ENCODE assay signal across 12 cellular contexts in genomic region chr1:19650416-19651140, GRCh38. TPM values are rescaled to one million over a fixed set of nuclear protein-coding genes. Genes with fewer than 3 reads are reported as not detected.
A peak's percentile ranks its signal among the peaks of the same experiment; 100 is the strongest.
DNase-seq lines count a peak whose midpoint lies in the region; ATAC-seq and TF ChIP-seq lines count a peak whose summit lies in the region.
"Had no signal": no experiment of that assay in that cellular context is flagged by ENCODE, and none has a peak within 500 bp of the region (broad histone marks: within the 10 kb centered on the region; RNA-seq: fewer than 3 reads in every experiment).

No MANE protein-coding gene starts in this region.

- peak; percentile 58 for DNase-seq in DMS 273 (lab: John Stamatoyannopoulos, UW; ENCODE audit: unreplicated experiment)
- no peak for DNase-seq in DMS 273 treated with DMSO at 0.1 percent for 48 hours (lab: John Stamatoyannopoulos, UW)
- DNase-seq in coronary artery (ENCODE audit: low spot score) = no peak
- DNase-seq in tibial artery = no peak
- no peak for DNase-seq in NCI-H446 (lab: John Stamatoyannopoulos, UW)
- DNase-seq in CD4-positive, alpha-beta T cell = no peak
- DNase-seq: NCI-H187 treated with DMSO at 0.1 percent for 48 hours; stimulated activated naive CD4-positive, alpha-beta T cell treated with Interleukin-2 at 50 U/mL for 16 hours had no signal

- peaks cover 51 to 62% of the 10 kb centered on the region in 2 donors for H3K4me1 ChIP-seq in mucosa of rectum (ENCODE audit: control insufficient read depth in 2 of 2, insufficient read depth in 2 of 2, low read length in 2 of 2)
- H3K4me1 ChIP-seq in tibial artery = peaks cover 0 to 78% (median 56%) of the 10 kb centered on the region in 4 donors

- ATAC-seq in CD4-positive, alpha-beta T cell (ENCODE audit: poor library complexity) = no peak
- ATAC-seq in HG03175 (IDR thresholded peaks at IDR 0.05; ENCODE audit: unreplicated experiment) = no peak

- no peaks in the 10 kb centered on the region for H3K27me3 ChIP-seq in mucosa of rectum (ENCODE audit: control insufficient read depth in 2 of 2, insufficient read depth in 2 of 2, low read length in 2 of 2)
- no peaks in the 10 kb centered on the region for H3K27me3 ChIP-seq in tibial artery
- no peaks in the 10 kb centered on the region for H3K27me3 ChIP-seq in CD4-positive, alpha-beta T cell (ENCODE audit: control insufficient read depth, insufficient read depth, low read length)

- peak overlapping the region; percentile 47 to 60 for H3K9ac ChIP-seq in mucosa of rectum (ENCODE audit: low read depth in 1 of 2, low read length in 2 of 2)

- no peak overlapping the region for H3K4me3 Mint-ChIP-seq in CD4-positive, alpha-beta T cell

- no peak for TF ChIP-seq CTCF in coronary artery (IDR thresholded peaks at IDR 0.05)
- no peak for TF ChIP-seq CTCF in tibial artery (IDR thresholded peaks at IDR 0.05)
- no peak for TF ChIP-seq CTCF in CD4-positive, alpha-beta T cell (IDR thresholded peaks at IDR 0.05)

- no peaks in the 10 kb centered on the region for H3K9me3 Mint-ChIP-seq in CD4-positive, alpha-beta T cell

- POLR2A ChIA-PET in CD4-positive, alpha-beta T cell (lab: Charles Lee) = interaction anchor here (1.0 to 1.2 kb wide), 4 partner anchors 54 to 260 kb away, joined by 4 to 5 read pairs (median 5); a partner anchor contains a TSS

- peak overlapping the region; percentile 52 to 78 for H3K27ac ChIP-seq in coronary artery
- peak overlapping the region; percentile 42 to 70 for H3K27ac ChIP-seq in mucosa of rectum (ENCODE audit: low read depth in 2 of 2, low read length in 2 of 2)
- peak overlapping the region; percentile 53 to 66 for H3K27ac ChIP-seq in tibial artery
- no peak overlapping the region for H3K27ac ChIP-seq in CD4-positive, alpha-beta T cell (ENCODE audit: low read depth, low read length)
- H3K27ac ChIP-seq: 22Rv1 had no signal

- H3K36me3 ChIP-seq in mucosa of rectum (ENCODE audit: control insufficient read depth in 2 of 2, insufficient read depth in 2 of 2, low read length in 2 of 2) (peaks cover 11 to 17% of the 10 kb centered on the region in 2 donors), tibial artery (peaks cover 0 to 10% (median 9%) of the 10 kb centered on the region in 3 donors)

- CTCF ChIA-PET in CD4-positive, alpha-beta T cell (lab: Charles Lee) = interaction anchor here (0.6 to 2.0 kb wide), 13 partner anchors 9 to 307 kb away, joined by 3 to 10 read pairs (median 4); partner anchors contain the start of gene CAPZB

- H3K4me3 ChIP-seq in coronary artery (peak overlapping the region; percentile 50), mucosa of rectum (ENCODE audit: low read length in 2 of 2) (no peak overlapping the region), tibial artery (no peak overlapping the region)
- H3K4me3 ChIP-seq: smooth muscle cell had no signal

- H3K9me3 ChIP-seq in mucosa of rectum (ENCODE audit: control insufficient read depth in 2 of 2, low read length in 2 of 2) (no peaks in the 10 kb centered on the region), tibial artery (no peaks in the 10 kb centered on the region)
- H3K9me3 ChIP-seq in CD4-positive, alpha-beta T cell (ENCODE audit: control insufficient read depth, low read length) = no peaks in the 10 kb centered on the region

- intact Hi-C loops in tibial artery (cut with DNase I; ENCODE audit: low total_unique reads) = loop anchor here (5.0 kb wide), 1 partner anchor 258 kb away; no protein-coding TSS in a partner anchor
- intact Hi-C loops in CD4-positive, alpha-beta T cell (cut with DNase I, micrococcal nuclease) = loop anchor here (1.0 to 10.0 kb wide), 8 partner anchors 68 to 746 kb away; partner anchors contain the start of genes ALDH4A1 (in 1 of the 2) and CAPZB (in 1 of the 2)

- H3K4me1 Mint-ChIP-seq in CD4-positive, alpha-beta T cell (ENCODE audit: low read depth) = peaks cover 30% of the 10 kb centered on the region

- H3K27ac Mint-ChIP-seq in CD4-positive, alpha-beta T cell = no peak overlapping the region

- H3K27me3 Mint-ChIP-seq in CD4-positive, alpha-beta T cell = peaks cover 4% of the 10 kb centered on the region

- no peaks in the 10 kb centered on the region for H3K36me3 Mint-ChIP-seq in CD4-positive, alpha-beta T cell (ENCODE audit: low read depth)

RNA-seq across cellular contexts. Expression of gene NBL1, which starts 6.5 kb away (rescaled TPM):
- 10 to 100 TPM; 26.4 to 29.7 TPM for total RNA-seq in CD4-positive, alpha-beta T cell

RNA-seq across cellular contexts. Expression of gene HTR6, which starts 14.1 kb away (rescaled TPM):
- 1 to 10 TPM; 2.1 to 2.2 TPM for total RNA-seq in CD4-positive, alpha-beta T cell
- total RNA-seq: smooth muscle cell had no signal
